ENCODE assay signal across 7 cellular contexts in the genomic region with DNA sequence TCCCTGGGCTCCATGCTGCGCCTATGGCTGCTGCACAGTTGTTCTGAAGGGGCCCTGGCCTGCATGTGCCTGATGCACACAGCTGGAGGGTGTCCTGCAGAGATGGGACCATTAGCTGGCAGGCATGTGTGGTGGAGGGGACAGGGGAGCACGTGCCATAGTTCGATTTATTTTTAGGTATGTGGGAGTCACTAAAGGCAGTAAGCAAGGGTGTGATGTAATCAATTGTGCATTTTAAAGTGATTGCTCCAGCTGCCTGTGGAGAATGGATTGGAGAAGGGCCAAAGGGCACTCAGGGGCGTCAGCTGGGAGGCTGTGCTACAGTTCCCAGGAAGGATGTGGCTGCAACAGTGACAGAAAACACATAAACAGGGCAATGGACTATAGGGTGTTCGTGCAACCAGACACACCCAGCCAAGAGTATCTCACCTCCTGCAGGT.
A peak's percentile ranks its signal among the peaks of the same experiment; 100 is the strongest.
DNase-seq lines count a peak whose midpoint lies in the region; ATAC-seq, FAIRE-seq and TF ChIP-seq lines count a peak whose summit lies in the region.

No MANE protein-coding gene starts in this region.

- H3K4me1 ChIP-seq in GM12878 (ENCODE audit: control insufficient read depth, insufficient read depth, low read length): peaks cover 39% of the 10 kb centered on the region
- no peaks in the 10 kb centered on the region; the same call in 1 of the 2 replicates for H3K4me1 ChIP-seq in BE2C

- no TSS peak for BruUV-seq in GM12878 (replicated peaks; lab: Mats Ljungman, UMichigan)

- H3K27me3 ChIP-seq in GM12878 (replicated peaks in 1 of 2; ENCODE audit: control insufficient read depth in 2 of 2, insufficient read depth in 2 of 2, low read length in 1 of 2) (no peaks in the 10 kb centered on the region), BE2C (no peaks in the 10 kb centered on the region)

- TF ChIP-seq CTCF in GM12878 (IDR thresholded peaks at IDR 0.05 in 2 of 3, conservative IDR thresholded peaks at IDR 0.05 in 1 of 3; ENCODE audit: control insufficient read depth in 2 of 3, extremely low read depth in 1 of 3, insufficient read depth in 1 of 3, low read depth in 3 of 3, low read length in 3 of 3) (no peak), BE2C (IDR thresholded peaks at IDR 0.05; ENCODE audit: low read depth, low read length) (no peak)

- intact Hi-C loops in GM12878 (cut with micrococcal nuclease; ENCODE audit: unreplicated experiment): loop anchor here (1.0 to 5.0 kb wide), 4 partner anchors 17 to 200 kb away; no protein-coding TSS in a partner anchor

- no peak overlapping the region; the same call in 1 of the 2 replicates for H3K4me3 ChIP-seq in GM12878
- H3K4me3 ChIP-seq in BE2C (ENCODE audit: low read depth, low read length): no peak overlapping the region

- peak overlapping the region; percentile 77 for H3K27ac ChIP-seq in GM12878 (ENCODE audit: control insufficient read depth, insufficient read depth)

- ATAC-seq in GM18867 (IDR thresholded peaks at IDR 0.05; ENCODE audit: unreplicated experiment) (peak; percentile 22), HG02885 (IDR thresholded peaks at IDR 0.05; ENCODE audit: poor library complexity, unreplicated experiment) (peak; percentile 4), GM12878 (peak; percentile 27)

- 15% methylated on average over 5 of the region's 5 CpGs for WGBS in GM12878 (ENCODE audit: insufficient coverage, insufficient replicate concordance, low lambda C conversion rate, missing lambda C conversion rate)

- FAIRE-seq in GM12878 (lab: Jason Lieb, UNC): no peak

- SMC1A ChIA-PET in GM12878 (lab: Charles Lee; ENCODE audit: uncharacterized antibody, unreplicated experiment): interaction anchor here (0.5 to 2.3 kb wide), 5 partner anchors 12 to 192 kb away, joined by 3 to 9 read pairs (median 3); no protein-coding TSS in a partner anchor

- in situ Hi-C loops in GM12878 (cut with MboI): no loop called here

- TF ChIP-seq EP300 in GM12878 (IDR thresholded peaks at IDR 0.05; ENCODE audit: borderline replicate concordance in 1 of 2, control insufficient read depth in 1 of 2, low read depth in 2 of 2, low read length in 2 of 2): no peak

- TF ChIP-seq RAD21 in GM12878 (IDR thresholded peaks at IDR 0.05; ENCODE audit: insufficient read depth, low read depth, low read length): no peak

- H2AFZ ChIP-seq in GM12878 (ENCODE audit: control insufficient read depth, low read depth, low read length): no peak overlapping the region; the same call in 1 of the 2 replicates

- POLR2A ChIA-PET in GM12878 (lab: Charles Lee): no interaction called here

- no peak overlapping the region for H3K9ac ChIP-seq in GM12878 (ENCODE audit: control insufficient read depth, insufficient read depth, low read length)

- H3K9me3 ChIP-seq in GM12878 (replicated peaks; ENCODE audit: control insufficient read depth, insufficient read depth, low read length) (no peaks in the 10 kb centered on the region; the same call in 2 of the 3 replicates), BE2C (no peaks in the 10 kb centered on the region)

- DNase-seq in NCI-H510A (lab: John Stamatoyannopoulos, UW): peak; percentile 38
- DNase-seq in GM12878 (ENCODE audit: low read depth, low spot score): no peak
- peak; percentile 95 for DNase-seq in myocyte (ENCODE audit: low read depth)
- DNase-seq in BE2C: no peak
- DNase-seq in NCI-H446 (lab: John Stamatoyannopoulos, UW): no peak

- H3K79me2 ChIP-seq in GM12878 (ENCODE audit: control insufficient read depth, insufficient read depth, low read length): no peaks in the 10 kb centered on the region

- no peak for TF ChIP-seq POLR2A in GM12878 (IDR thresholded peaks at IDR 0.05; ENCODE audit: low read depth, low read length)

- RAD21 ChIA-PET in GM12878 (lab: Charles Lee; ENCODE audit: unreplicated experiment): interaction anchor here (0.9 to 1.0 kb wide), 2 partner anchors 17 to 205 kb away, joined by 3 to 5 read pairs; a partner anchor contains a TSS

- no peaks in the 10 kb centered on the region for H4K20me1 ChIP-seq in GM12878 (ENCODE audit: control insufficient read depth, insufficient read depth)

- peak overlapping the region; percentile 33; the same call in 1 of the 2 replicates for H3K4me2 ChIP-seq in GM12878 (ENCODE audit: control insufficient read depth, insufficient read depth)

- H3K36me3 ChIP-seq in GM12878 (ENCODE audit: control insufficient read depth in 2 of 2, insufficient read depth in 2 of 2, low read length in 1 of 2) (no peaks in the 10 kb centered on the region), BE2C (no peaks in the 10 kb centered on the region)

- CTCF ChIA-PET in GM12878 (lab: Yijun Ruan, JAX): interaction anchor here (0.6 to 1.3 kb wide), 3 partner anchors 209 to 887 kb away, joined by 3 read pairs; no protein-coding TSS in a partner anchor

TF ChIP-seq in GM12878, 131 proteins besides CTCF, POLR2A, EP300 and RAD21:
- TF ChIP-seq BHLHE40 (IDR thresholded peaks at IDR 0.05; ENCODE audit: borderline replicate concordance in 1 of 2, low read depth in 2 of 2, low read length in 1 of 2) (peak; percentile 71), SUPT20H (IDR thresholded peaks at IDR 0.05; ENCODE audit: borderline replicate concordance, control insufficient read depth, low read depth, low read length) (no peak), NR2F1 (conservative IDR thresholded peaks at IDR 0.05) (0 out of 2 replicates have a peak, but pooled peaks have one; percentile 20), ASH2L (IDR thresholded peaks at IDR 0.05; ENCODE audit: borderline replicate concordance, low read depth) (0 out of 2 replicates have a peak, but pooled peaks have one; percentile 7)
TF ChIP-seq in GM12878: peak in this region for 3.

Comparison
In these comparisons a context has a peak if more than half of its experiments do, and no peak if none do; other contexts are left out.
1. DNase-seq: peak in NCI-H510A (single experiment) and myocyte (single experiment); none in GM12878 (single experiment), BE2C (single experiment) and NCI-H446 (0 of 2).
2. Peak in every context shown above with its lines, with median percentiles within 50 percentile points of each other: ATAC-seq.